ENCODE assay signal across 7 cellular contexts in the genomic region with DNA sequence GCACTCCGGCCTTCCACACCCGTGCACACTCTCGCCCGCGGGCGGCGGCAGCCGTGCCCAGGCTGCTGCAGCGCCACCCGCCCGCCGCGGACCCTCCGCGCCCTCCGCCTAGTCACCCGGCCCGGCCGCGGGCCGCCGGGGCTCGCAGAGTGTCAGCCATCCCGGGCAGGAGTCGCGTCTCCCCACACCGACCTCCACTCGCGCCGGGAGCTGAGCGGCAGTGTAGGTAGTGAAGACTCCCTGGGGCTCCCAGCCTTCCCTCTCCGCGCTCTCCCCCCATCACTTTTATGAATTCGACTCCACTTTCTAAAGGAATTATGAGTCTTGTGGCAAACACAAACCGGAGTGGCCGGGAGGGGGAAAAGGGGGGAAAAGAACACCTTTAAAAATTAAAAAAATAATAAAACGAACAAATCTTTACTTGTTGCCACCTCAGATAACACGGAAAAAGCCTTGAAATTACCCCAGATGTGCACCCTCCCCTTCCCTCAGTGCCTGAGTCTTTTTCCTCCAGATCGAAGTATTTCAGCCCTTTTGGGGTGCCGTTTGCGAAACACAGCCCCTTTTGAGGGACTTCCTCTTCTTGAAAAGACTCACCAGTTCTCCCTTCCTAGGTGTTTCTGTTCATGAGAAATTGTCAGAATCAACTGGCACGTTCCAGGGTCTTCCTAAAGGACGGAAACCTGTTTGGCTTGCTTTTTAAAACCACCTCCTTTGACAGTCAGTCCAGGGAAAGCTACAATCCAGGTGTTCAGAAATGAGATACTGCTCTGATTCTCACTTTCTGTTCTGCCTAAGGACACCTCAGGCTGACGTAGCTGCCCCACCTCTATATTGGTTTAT.
DNase-seq lines count a peak whose midpoint lies in the region; ATAC-seq and TF ChIP-seq lines count a peak whose summit lies in the region.
"Not testable (repeated sequence)": the region's sequence is repeated elsewhere in the genome, so short reads cannot be mapped to it uniquely, and the experiment has no call there.

No MANE protein-coding gene starts in this region.

- not testable (repeated sequence) for H4K8ac ChIP-seq in H9 (replicated peaks; ENCODE audit: insufficient read length, low read depth, low read length)

- not testable (repeated sequence) for H3K4me1 ChIP-seq in H9 (ENCODE audit: insufficient read depth, low read length); SJSA1 (replicated peaks); mammary epithelial cell (ENCODE audit: insufficient read depth, low read length); mononuclear cell (ENCODE audit: insufficient read depth, low read length)

- H3K4ac ChIP-seq in H9 (ENCODE audit: low read depth, low read length): not testable (repeated sequence)

- intact Hi-C loops in mammary epithelial cell (cut with micrococcal nuclease); cardiac septum (cut with DNase I): not testable (repeated sequence)

- not testable (repeated sequence) for H2BK120ac ChIP-seq in H9 (ENCODE audit: low read depth, low read length, poor library complexity, severe bottlenecking)

- not testable (repeated sequence) for H3K27me3 ChIP-seq in H9 (ENCODE audit: insufficient read depth, low read length); SJSA1 (replicated peaks); mammary epithelial cell (ENCODE audit: insufficient read depth, low read length); mononuclear cell (ENCODE audit: insufficient read depth, low read length)

- H3K14ac ChIP-seq in H9 (ENCODE audit: insufficient read depth, low read length): not testable (repeated sequence)

- H2AK5ac ChIP-seq in H9 (ENCODE audit: insufficient read length, low read length): not testable (repeated sequence)

- in situ Hi-C loops in mammary epithelial cell (cut with MboI; ENCODE audit: low sequenced_read_pairs in 2 of 2): not testable (repeated sequence)

- H3K36me3 Mint-ChIP-seq in H9 (ENCODE audit: insufficient read depth in 1 of 3, low read depth in 3 of 3); activated T-cell treated with anti-CD3 and anti-CD28 coated beads, Interleukin-2, amount 50 U/mL, for 4 hours (ENCODE audit: insufficient read depth): not testable (repeated sequence)

- dilution Hi-C loops in mammary epithelial cell (cut with HindIII; ENCODE audit: low sequenced_read_pairs): not testable (repeated sequence)

- not testable (repeated sequence) for H3K18ac ChIP-seq in H9 (ENCODE audit: insufficient read length, low read depth, low read length)

- H3K4me3 ChIP-seq in SJSA1 (peak overlapping the region; percentile 45; the same call in 1 of the 2 replicates), mammary epithelial cell (replicated peaks in 1 of 3; ENCODE audit: insufficient read depth in 1 of 3, low read depth in 2 of 3, low read length in 3 of 3) (peak overlapping the region; percentile 28 to 40 (median 31)), mononuclear cell (ENCODE audit: low read length) (peak overlapping the region; percentile 51)

- not testable (repeated sequence) for H3K27ac Mint-ChIP-seq in H9

- peak overlapping the region; percentile 59 to 70 for H3K4me3 Mint-ChIP-seq in H9
- peak overlapping the region; percentile 71 for H3K4me3 Mint-ChIP-seq in activated T-cell treated with anti-CD3 and anti-CD28 coated beads, Interleukin-2, amount 50 U/mL, for 4 hours

- H3K4me2 ChIP-seq in H9 (ENCODE audit: insufficient read depth, insufficient read length, low read length): not testable (repeated sequence)
- H3K4me2 ChIP-seq in mammary epithelial cell (ENCODE audit: insufficient read depth, low read depth, low read length): peak overlapping the region; percentile 75

- H2BK5ac ChIP-seq in H9 (ENCODE audit: insufficient read length, low read length): not testable (repeated sequence)

- not testable (repeated sequence) for H3K36me3 ChIP-seq in SJSA1; mammary epithelial cell (ENCODE audit: insufficient read depth, low read length)

- not testable (repeated sequence) for H2BK15ac ChIP-seq in H9 (ENCODE audit: low read depth, low read length)

- H4K91ac ChIP-seq in H9 (ENCODE audit: insufficient read length, low read depth, low read length): not testable (repeated sequence)

- not testable (repeated sequence) for BruUV-seq in mammary epithelial cell (replicated peaks; lab: Mats Ljungman, UMichigan)

- H4K20me1 ChIP-seq in H9 (ENCODE audit: control insufficient read depth, insufficient read depth, insufficient read length); mammary epithelial cell (ENCODE audit: insufficient read depth, low read length): not testable (repeated sequence)

- H3K79me2 ChIP-seq in H9 (ENCODE audit: insufficient read depth, low read length); mammary epithelial cell (ENCODE audit: insufficient read depth, low read length): not testable (repeated sequence)

- not testable (repeated sequence) for H3K27ac ChIP-seq in H9 (ENCODE audit: insufficient read length, low read depth, low read length); SJSA1
- peak overlapping the region; percentile 40 for H3K27ac ChIP-seq in mammary epithelial cell (ENCODE audit: insufficient read depth, low read depth, low read length)

- H3K23me2 ChIP-seq in H9 (ENCODE audit: insufficient read length, low read depth, low read length, poor library complexity, severe bottlenecking): not testable (repeated sequence)

- H3K9me3 ChIP-seq in H9 (ENCODE audit: control insufficient read depth, low read depth, low read length); SJSA1 (replicated peaks); mammary epithelial cell (replicated peaks; ENCODE audit: insufficient read depth, low read length); mononuclear cell (ENCODE audit: low read depth, low read length): not testable (repeated sequence)

- not testable (repeated sequence) for H3K4me1 Mint-ChIP-seq in H9; activated T-cell treated with anti-CD3 and anti-CD28 coated beads, Interleukin-2, amount 50 U/mL, for 4 hours (ENCODE audit: low read depth)

- not testable (repeated sequence) for H3K23ac ChIP-seq in H9 (ENCODE audit: insufficient read length, low read depth, low read length)

- H3T11ph ChIP-seq in H9 (ENCODE audit: low read length): not testable (repeated sequence)

- no CpG with 5 or more reads among the region's 44 CpGs for WGBS in H9 (ENCODE audit: extremely low coverage, insufficient read length, low lambda C conversion rate)
- WGBS in mammary epithelial cell (ENCODE audit: low coverage, missing lambda C conversion rate): 0% methylated on average over 2 of the region's 44 CpGs

- ATAC-seq in activated T-cell treated with anti-CD3 and anti-CD28 coated beads, Interleukin-2, amount 50 U/mL, for 4 hours: not testable (repeated sequence)

- H3K79me1 ChIP-seq in H9 (ENCODE audit: insufficient read depth, low read depth, low read length, poor library complexity, severe bottlenecking): not testable (repeated sequence)

- H2BK12ac ChIP-seq in H9 (ENCODE audit: insufficient read length, low read depth, low read length): not testable (repeated sequence)

- not testable (repeated sequence) for H3K56ac ChIP-seq in H9 (ENCODE audit: insufficient read length, low read depth, low read length)

- TF ChIP-seq CTCF in H9 (conservative IDR thresholded peaks at IDR 0.05); mammary epithelial cell (conservative IDR thresholded peaks at IDR 0.05 in 1 of 2, IDR thresholded peaks at IDR 0.05 in 1 of 2; ENCODE audit: extremely low read depth in 1 of 2, insufficient read depth in 1 of 2, low read depth in 1 of 2, low read length in 2 of 2): not testable (repeated sequence)

- CTCF ChIA-PET in mammary epithelial cell (lab: Charles Lee; ENCODE audit: low non-redundant PET): not testable (repeated sequence)

- not testable (repeated sequence) for DNase-seq in H9
- DNase-seq in SJSA1 (ENCODE audit: low read depth in 1 of 2, low spot score in 2 of 2) (peak in 1 of 2 experiments; percentile 34), mammary epithelial cell (peak; percentile 8), cardiac septum (ENCODE audit: low spot score) (peak; percentile 72)
- DNase-seq in activated T-cell treated with anti-CD3 and anti-CD28 coated beads, Interleukin-2, amount 50 U/mL, for 4 hours: peak; percentile 4
- peak; percentile 25 for DNase-seq in stimulated activated CD4-positive, alpha-beta T cell treated with anti-CD3 and anti-CD28 coated beads, Interleukin-15, amount 100 ng/mL, for 24 hours

- H4K5ac ChIP-seq in H9 (ENCODE audit: insufficient read length, low read depth, low read length): not testable (repeated sequence)

- H3K27me3 Mint-ChIP-seq in H9 (ENCODE audit: low read depth); activated T-cell treated with anti-CD3 and anti-CD28 coated beads, Interleukin-2, amount 50 U/mL, for 4 hours (ENCODE audit: low read depth): not testable (repeated sequence)

- not testable (repeated sequence) for H3K9me3 Mint-ChIP-seq in H9; activated T-cell treated with anti-CD3 and anti-CD28 coated beads, Interleukin-2, amount 50 U/mL, for 4 hours

- H2AFZ ChIP-seq in H9 (ENCODE audit: low read length); mammary epithelial cell (ENCODE audit: low read depth, low read length): not testable (repeated sequence)

- H3K9ac ChIP-seq in H9 (ENCODE audit: extremely low read depth, insufficient read length, low read length): not testable (repeated sequence)
- H3K9ac ChIP-seq in mammary epithelial cell (ENCODE audit: insufficient read depth, low read length): peak overlapping the region; percentile 55

- not testable (repeated sequence) for H2BK20ac ChIP-seq in H9 (ENCODE audit: low read depth, low read length, poor library complexity, severe bottlenecking)
